15 cellular contexts compared by ENCODE assay signal in the genomic region with DNA sequence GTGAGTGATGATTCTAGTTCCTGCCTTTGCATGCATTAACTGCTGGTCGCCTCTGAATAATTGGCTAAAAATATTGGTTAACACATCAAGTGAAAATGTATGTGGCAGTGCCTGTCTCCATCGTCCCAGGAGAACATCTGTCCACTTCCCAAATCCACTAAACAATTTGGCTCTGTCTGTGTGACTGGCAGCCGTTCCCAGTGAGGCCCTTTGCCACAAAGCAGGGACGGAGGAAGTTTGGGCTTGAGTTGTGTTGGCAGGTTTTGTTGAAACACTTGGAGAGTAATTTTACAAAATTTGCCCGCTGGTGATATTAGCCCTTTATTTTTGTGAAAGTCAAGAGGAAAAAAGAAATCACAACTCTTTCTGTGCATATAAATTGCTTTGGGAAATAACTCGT.
"Had no signal": no experiment of that assay in that cellular context is flagged by ENCODE, and none has a peak within 500 bp of the region (broad histone marks: within the 10 kb centered on the region; RNA-seq: fewer than 3 reads in every experiment).

No MANE protein-coding gene starts in this region.

- H3K36me3 ChIP-seq: esophagus squamous epithelium, neutrophil, right atrium auricular region, stomach, thoracic aorta had no signal

- H3K79me2 ChIP-seq: hepatocyte had no signal

- H2AFZ ChIP-seq: hepatocyte had no signal

- H3K27ac Mint-ChIP-seq: naive thymus-derived CD4-positive, alpha-beta T cell; nephron progenitor cell had no signal

- H3K27ac ChIP-seq: esophagus squamous epithelium, hepatocyte, neutrophil, right atrium auricular region, stomach, thoracic aorta had no signal

- H3K4me3 Mint-ChIP-seq: naive thymus-derived CD4-positive, alpha-beta T cell; nephron progenitor cell had no signal

- H3K27me3 ChIP-seq: esophagus squamous epithelium, hepatocyte, neutrophil, right atrium auricular region, stomach had no signal

- DNase-seq: dermis blood vessel endothelial cell; esophagus squamous epithelium; foreskin melanocyte; mammary epithelial cell; naive thymus-derived CD4-positive, alpha-beta T cell; nephron progenitor cell; small intestine; stimulated activated CD4-positive, alpha-beta T cell treated with anti-CD3 and anti-CD28 coated beads, Interleukin-12 subunit alpha, Interleukin-12 subunit beta, amount 100 ng/mL, for 4 hours; stimulated activated naive CD4-positive, alpha-beta T cell; stomach; trophoblast cell had no signal

- H3K9me3 Mint-ChIP-seq: nephron progenitor cell had no signal

- H3K4me1 Mint-ChIP-seq: naive thymus-derived CD4-positive, alpha-beta T cell; nephron progenitor cell had no signal

- H3K4me3 ChIP-seq: esophagus squamous epithelium, hepatocyte, right atrium auricular region, stomach, thoracic aorta had no signal

- H3K9me3 ChIP-seq: esophagus squamous epithelium, neutrophil, right atrium auricular region, stomach, thoracic aorta had no signal

- H3K4me2 ChIP-seq: hepatocyte had no signal

- H3K27me3 Mint-ChIP-seq: naive thymus-derived CD4-positive, alpha-beta T cell had no signal

- H3K4me1 ChIP-seq: esophagus squamous epithelium, right atrium auricular region, stomach had no signal
